ENCODE assay signal across 10 cellular contexts in genomic region chr3:155329513-155330048, GRCh38. TPM values are rescaled to one million over a fixed set of nuclear protein-coding genes. Genes with fewer than 3 reads are reported as not detected.
"Had no signal": no experiment of that assay in that cellular context is flagged by ENCODE, and none has a peak within 500 bp of the region (broad histone marks: within the 10 kb centered on the region; RNA-seq: fewer than 3 reads in every experiment).

No MANE protein-coding gene starts in this region.

- H3K4me3 ChIP-seq: HAP-1 had no signal

- H3K27ac ChIP-seq: HL-60 had no signal

- H3K4me1 ChIP-seq: HAP-1 had no signal

- ATAC-seq: HCT116, HepG2 had no signal

- H3K9me3 ChIP-seq: HAP-1 had no signal

- H3K36me3 ChIP-seq: HAP-1 had no signal

- DNase-seq: GOT3, H7, HFFc6 had no signal

RNA-seq across cellular contexts. Expression of gene STRIT1, which starts 36.1 kb away (rescaled TPM):
- total RNA-seq: H4, H7, HepG2, HFFc6, HT1080 had no signal
- polyA plus RNA-seq: HepG2, IgD-negative memory B cell had no signal
